8 cellular contexts compared by ENCODE assay signal in the genomic region with DNA sequence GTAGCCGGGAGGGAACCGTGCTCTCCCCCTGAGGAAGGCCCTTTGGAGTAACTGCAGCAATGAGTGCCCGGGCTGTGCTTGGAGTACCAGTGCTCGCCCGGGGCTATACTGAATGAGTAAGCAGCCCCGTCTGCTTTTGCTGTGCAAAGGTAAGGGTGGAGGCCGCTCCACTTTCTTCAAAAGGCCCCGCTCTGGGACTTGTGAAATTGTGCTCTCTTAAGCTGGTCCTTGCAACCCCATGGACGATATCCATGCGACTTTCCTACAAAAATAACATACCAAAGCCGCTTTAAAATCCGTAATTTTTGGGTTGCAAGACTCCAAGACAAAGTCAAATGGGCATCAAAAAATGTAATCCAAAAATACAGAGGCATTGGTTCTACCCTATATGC. TPM values are rescaled to one million over a fixed set of nuclear protein-coding genes. Genes with fewer than 3 reads are reported as not detected.
DNase-seq lines count a peak whose midpoint lies in the region; ATAC-seq and TF ChIP-seq lines count a peak whose summit lies in the region.

No MANE protein-coding gene starts in this region.

- TF ChIP-seq CTCF in glutamatergic neuron (IDR thresholded peaks at IDR 0.05; ENCODE audit: partially characterized antibody, unreplicated experiment) (no peak), retinal pigment epithelial cell (conservative IDR thresholded peaks at IDR 0.05; ENCODE audit: low read depth, low read length) (no peak)

- DNase-seq in Daoy (ENCODE audit: low read depth) (peak; percentile 78), glutamatergic neuron (no peak), retinal pigment epithelial cell (ENCODE audit: low read depth) (no peak), SW 1271 (lab: John Stamatoyannopoulos, UW) (no peak), cerebellar cortex (ENCODE audit: low spot score) (no peak)
- DNase-seq in activated CD8-positive, alpha-beta memory T cell treated with anti-CD3 and anti-CD28 coated beads, Interleukin-2, amount 50 U/mL, for 48 hours: peak; percentile 71

- ATAC-seq in HG02884 (IDR thresholded peaks at IDR 0.05; ENCODE audit: unreplicated experiment): peak; percentile 32
- no peak for ATAC-seq in HG02981 (IDR thresholded peaks at IDR 0.05; ENCODE audit: unreplicated experiment)

- H3K4me3 Mint-ChIP-seq in glutamatergic neuron (ENCODE audit: unreplicated experiment): peak overlapping the region; percentile 61

- peaks cover 13% of the 10 kb centered on the region for H3K4me1 Mint-ChIP-seq in glutamatergic neuron (ENCODE audit: low read depth, unreplicated experiment)

- H3K36me3 Mint-ChIP-seq in glutamatergic neuron (ENCODE audit: unreplicated experiment): no peaks in the 10 kb centered on the region

- H3K9me3 Mint-ChIP-seq in glutamatergic neuron (ENCODE audit: unreplicated experiment): no peaks in the 10 kb centered on the region

- peak overlapping the region; percentile 68 for H3K4me3 ChIP-seq in retinal pigment epithelial cell (ENCODE audit: low read length)

- peaks cover 10% of the 10 kb centered on the region for H3K27me3 Mint-ChIP-seq in glutamatergic neuron (ENCODE audit: unreplicated experiment)

- no peak overlapping the region for H3K27ac Mint-ChIP-seq in glutamatergic neuron (ENCODE audit: unreplicated experiment)

RNA-seq across cellular contexts. Expression of a gene that starts 0.6 kb away (rescaled TPM):
- 51.7 and 52.8 TPM in 2 replicates for total RNA-seq in Daoy (2014; rRNA removed; shearing (Covaris generic))
- 2.5 TPM for total RNA-seq in glutamatergic neuron (ENCODE audit: unreplicated experiment)

Comparison
In these comparisons a context has a peak if more than half of its experiments do, and no peak if none do; other contexts are left out.
1. DNase-seq: peak in Daoy (single experiment) and activated CD8-positive, alpha-beta memory T cell treated with anti-CD3 and anti-CD28 coated beads, Interleukin-2, amount 50 U/mL, for 48 hours (single experiment); none in glutamatergic neuron (single experiment), retinal pigment epithelial cell (single experiment), SW 1271 (0 of 2) and cerebellar cortex (single experiment).
2. RNA of a gene that starts 0.6 kb away (total RNA-seq): 51.7 to 52.8 TPM in Daoy; 2.5 TPM in glutamatergic neuron (single experiment); every median in the first group is over 10 times any median in the second.